Comparison of ENCODE assay signal across 3 cellular contexts in genomic region chr1:93675272-93675671, GRCh38.
TF ChIP-seq lines count a peak whose summit lies in the region.

No MANE protein-coding gene starts in this region.

TF ChIP-seq in IMR-90, 13 proteins besides CTCF, POLR2A, EP300 and RAD21:
- TF ChIP-seq FOS (IDR thresholded peaks at IDR 0.05; ENCODE audit: low read depth, low read length) = no peak
- no peak for TF ChIP-seq MAFK (IDR thresholded peaks at IDR 0.05; ENCODE audit: low read depth, low read length)
- TF ChIP-seq MAZ (IDR thresholded peaks at IDR 0.05; ENCODE audit: borderline replicate concordance, low read depth, low read length) = no peak
- TF ChIP-seq NFE2L2 (IDR thresholded peaks at IDR 0.05; ENCODE audit: low read depth, low read length) = no peak
- TF ChIP-seq RCOR1 (IDR thresholded peaks at IDR 0.05; ENCODE audit: insufficient replicate concordance, low read length) = no peak
- TF ChIP-seq BHLHE40 (IDR thresholded peaks at IDR 0.05; ENCODE audit: low read depth, low read length) = no peak
- no peak for TF ChIP-seq CEBPB (IDR thresholded peaks at IDR 0.05; ENCODE audit: low read depth, low read length)
- TF ChIP-seq SMC3 (IDR thresholded peaks at IDR 0.05; ENCODE audit: low read depth, low read length) = no peak
- TF ChIP-seq RFX5 (IDR thresholded peaks at IDR 0.05; ENCODE audit: low read depth, low read length) = no peak
- no peak for TF ChIP-seq MXI1 (IDR thresholded peaks at IDR 0.05; ENCODE audit: borderline replicate concordance, low read depth, low read length)

TF ChIP-seq in HepG2, 621 proteins besides CTCF, POLR2A, EP300 and RAD21:
- TF ChIP-seq NFKB2 (CRISPR knock-in tag; IDR thresholded peaks at IDR 0.05; ENCODE audit: borderline replicate concordance) = no peak
- no peak for TF ChIP-seq GLI4 (CRISPR knock-in tag; IDR thresholded peaks at IDR 0.05; ENCODE audit: borderline replicate concordance)
- no peak for TF ChIP-seq LCORL (IDR thresholded peaks at IDR 0.05)
- no peak for TF ChIP-seq LCORL (CRISPR knock-in tag; IDR thresholded peaks at IDR 0.05)
- no peak for TF ChIP-seq FOXK2 (IDR thresholded peaks at IDR 0.05)
- no peak for TF ChIP-seq ZNF160 (CRISPR knock-in tag; IDR thresholded peaks at IDR 0.05)
- no peak for TF ChIP-seq ZNF75D (CRISPR knock-in tag; IDR thresholded peaks at IDR 0.05; ENCODE audit: borderline replicate concordance)
- TF ChIP-seq, protein P1, sequence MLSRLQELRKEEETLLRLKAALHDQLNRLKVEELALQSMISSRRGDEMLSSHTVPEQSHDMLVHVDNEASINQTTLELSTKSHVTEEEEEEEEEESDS (CRISPR knock-in tag; IDR thresholded peaks at IDR 0.05; ENCODE audit: borderline replicate concordance) = no peak
- no peak for TF ChIP-seq HDAC1 (CRISPR knock-in tag; IDR thresholded peaks at IDR 0.05)
- TF ChIP-seq, protein P2, sequence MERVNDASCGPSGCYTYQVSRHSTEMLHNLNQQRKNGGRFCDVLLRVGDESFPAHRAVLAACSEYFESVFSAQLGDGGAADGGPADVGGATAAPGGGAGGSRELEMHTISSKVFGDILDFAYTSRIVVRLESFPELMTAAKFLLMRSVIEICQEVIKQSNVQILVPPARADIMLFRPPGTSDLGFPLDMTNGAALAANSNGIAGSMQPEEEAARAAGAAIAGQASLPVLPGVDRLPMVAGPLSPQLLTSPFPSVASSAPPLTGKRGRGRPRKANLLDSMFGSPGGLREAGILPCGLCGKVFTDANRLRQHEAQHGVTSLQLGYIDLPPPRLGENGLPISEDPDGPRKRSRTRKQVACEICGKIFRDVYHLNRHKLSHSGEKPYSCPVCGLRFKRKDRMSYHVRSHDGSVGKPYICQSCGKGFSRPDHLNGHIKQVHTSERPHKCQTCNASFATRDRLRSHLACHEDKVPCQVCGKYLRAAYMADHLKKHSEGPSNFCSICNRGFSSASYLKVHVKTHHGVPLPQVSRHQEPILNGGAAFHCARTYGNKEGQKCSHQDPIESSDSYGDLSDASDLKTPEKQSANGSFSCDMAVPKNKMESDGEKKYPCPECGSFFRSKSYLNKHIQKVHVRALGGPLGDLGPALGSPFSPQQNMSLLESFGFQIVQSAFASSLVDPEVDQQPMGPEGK (CRISPR knock-in tag; IDR thresholded peaks at IDR 0.05) = peak; percentile 61

TF ChIP-seq in WTC11, 78 proteins besides CTCF, POLR2A, EP300 and RAD21:
- TF ChIP-seq ETV6 (CRISPR knock-in tag; IDR thresholded peaks at IDR 0.05) (no peak), EMX1 (CRISPR knock-in tag; IDR thresholded peaks at IDR 0.05) (no peak), ZBTB21 (CRISPR knock-in tag; IDR thresholded peaks at IDR 0.05; ENCODE audit: borderline replicate concordance) (no peak), HMGXB4 (CRISPR knock-in tag; IDR thresholded peaks at IDR 0.05) (no peak), TCF7 (CRISPR knock-in tag; IDR thresholded peaks at IDR 0.05; ENCODE audit: low read depth) (no peak), E2F5 (CRISPR knock-in tag; IDR thresholded peaks at IDR 0.05) (no peak), MYBL2 (CRISPR knock-in tag; IDR thresholded peaks at IDR 0.05) (no peak), ZNF232 (CRISPR knock-in tag; IDR thresholded peaks at IDR 0.05) (no peak), CBFB (CRISPR knock-in tag; IDR thresholded peaks at IDR 0.05; ENCODE audit: low read depth) (no peak), SMAD4 (CRISPR knock-in tag; IDR thresholded peaks at IDR 0.05) (no peak)
- TF ChIP-seq, protein P3, sequence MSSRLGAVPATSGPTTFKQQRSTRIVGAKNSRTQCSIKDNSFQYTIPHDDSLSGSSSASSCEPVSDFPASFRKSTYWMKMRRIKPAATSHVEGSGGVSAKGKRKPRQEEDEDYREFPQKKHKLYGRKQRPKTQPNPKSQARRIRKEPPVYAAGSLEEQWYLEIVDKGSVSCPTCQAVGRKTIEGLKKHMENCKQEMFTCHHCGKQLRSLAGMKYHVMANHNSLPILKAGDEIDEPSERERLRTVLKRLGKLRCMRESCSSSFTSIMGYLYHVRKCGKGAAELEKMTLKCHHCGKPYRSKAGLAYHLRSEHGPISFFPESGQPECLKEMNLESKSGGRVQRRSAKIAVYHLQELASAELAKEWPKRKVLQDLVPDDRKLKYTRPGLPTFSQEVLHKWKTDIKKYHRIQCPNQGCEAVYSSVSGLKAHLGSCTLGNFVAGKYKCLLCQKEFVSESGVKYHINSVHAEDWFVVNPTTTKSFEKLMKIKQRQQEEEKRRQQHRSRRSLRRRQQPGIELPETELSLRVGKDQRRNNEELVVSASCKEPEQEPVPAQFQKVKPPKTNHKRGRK (CRISPR knock-in tag; IDR thresholded peaks at IDR 0.05; ENCODE audit: borderline replicate concordance) = no peak
TF ChIP-seq in WTC11: peak in this region for 0.
